Comparison of ENCODE assay signal across 24 cellular contexts in genomic region chr7:142915315-142915714, GRCh38. TPM values are rescaled to one million over a fixed set of nuclear protein-coding genes. Genes with fewer than 3 reads are reported as not detected.
"Had no signal": no experiment of that assay in that cellular context is flagged by ENCODE, and none has a peak within 500 bp of the region (broad histone marks: within the 10 kb centered on the region; RNA-seq: fewer than 3 reads in every experiment).

No MANE protein-coding gene starts in this region.

- DNase-seq: KBM-7, MG63, NCI-H1092, NCI-H1105 treated with DMSO at 0.1 percent for 48 hours, NCI-H1436, NCI-H187, NCI-H2029, NCI-H2081 treated with DMSO at 0.1 percent for 48 hours, NCI-H2171, NCI-H226, NCI-H446, NCI-H510A, NCI-H524 treated with DMSO at 0.1 percent for 48 hours, NCI-H69, NCI-H774, PC-3, SHP77 had no signal

- H3K4me3 Mint-ChIP-seq: IgD-negative memory B cell had no signal

- H3K9me3 Mint-ChIP-seq: IgD-negative memory B cell had no signal

- H3K27ac ChIP-seq: HL-60, RWPE1 had no signal

- H3K4me3 ChIP-seq: MG63 had no signal

- ATAC-seq: Panc1, PC-3, SK-N-SH treated with all-trans-retinoic acid at 6 μM for 48 hours had no signal

- H3K9me3 ChIP-seq: MG63 had no signal

- H3K27ac Mint-ChIP-seq: IgD-negative memory B cell had no signal

- H3K36me3 Mint-ChIP-seq: IgD-negative memory B cell had no signal

- H3K36me3 ChIP-seq: MG63 had no signal

- FAIRE-seq: HTR-8/SVneo had no signal

- H3K27me3 ChIP-seq: MG63 had no signal

RNA-seq across cellular contexts. Expression of gene TRPV5, which starts 18.2 kb away (rescaled TPM):
- total RNA-seq: PC-3, SK-MEL-5 had no signal
- polyA plus RNA-seq: IgD-negative memory B cell had no signal

RNA-seq across cellular contexts. Expression of gene LLCFC1, which starts 24.0 kb away (rescaled TPM):
- total RNA-seq: PC-3, SK-MEL-5 had no signal
- polyA plus RNA-seq: IgD-negative memory B cell had no signal

RNA-seq across cellular contexts. Expression of gene TRPV6, which starts 29.8 kb away (rescaled TPM):
- total RNA-seq: SK-MEL-5 had no signal
- polyA plus RNA-seq: IgD-negative memory B cell had no signal

RNA-seq across cellular contexts. Expression of gene KEL, which starts 46.8 kb away (rescaled TPM):
- total RNA-seq: SK-MEL-5 had no signal
- polyA plus RNA-seq: IgD-negative memory B cell had no signal
